ENCODE assay signal across 1 cellular context in genomic region chr14:53117479-53117878, GRCh38.
A peak's percentile ranks its signal among the peaks of the same experiment; 100 is the strongest.
TF ChIP-seq lines count a peak whose summit lies in the region.
"Not testable (repeated sequence)": the region's sequence is repeated elsewhere in the genome, so short reads cannot be mapped to it uniquely, and the experiment has no call there.

No MANE protein-coding gene starts in this region.

TF ChIP-seq in HepG2, 621 proteins besides CTCF, POLR2A, EP300 and RAD21:
- 0 out of 2 replicates have a peak, but pooled peaks have one; percentile 34 for TF ChIP-seq ZNF292 (CRISPR knock-in tag; IDR thresholded peaks at IDR 0.05; ENCODE audit: borderline replicate concordance, low read depth)
- TF ChIP-seq FOXA1 (IDR thresholded peaks at IDR 0.05): not testable (repeated sequence)
- peak; percentile 70 for TF ChIP-seq FOXA1 (CRISPR knock-in tag; IDR thresholded peaks at IDR 0.05)
- TF ChIP-seq KAT8 (CRISPR knock-in tag; IDR thresholded peaks at IDR 0.05): 0 out of 2 replicates have a peak, but pooled peaks have one; percentile 15
- TF ChIP-seq ZNF331 (CRISPR knock-in tag; IDR thresholded peaks at IDR 0.05): peak; percentile 35; the same call in 1 of the 2 replicates
- peak; percentile 28; the same call in 1 of the 2 replicates for TF ChIP-seq PITX1 (CRISPR knock-in tag; IDR thresholded peaks at IDR 0.05)
